Comparison of ENCODE assay signal across 22 cellular contexts in the genomic region with DNA sequence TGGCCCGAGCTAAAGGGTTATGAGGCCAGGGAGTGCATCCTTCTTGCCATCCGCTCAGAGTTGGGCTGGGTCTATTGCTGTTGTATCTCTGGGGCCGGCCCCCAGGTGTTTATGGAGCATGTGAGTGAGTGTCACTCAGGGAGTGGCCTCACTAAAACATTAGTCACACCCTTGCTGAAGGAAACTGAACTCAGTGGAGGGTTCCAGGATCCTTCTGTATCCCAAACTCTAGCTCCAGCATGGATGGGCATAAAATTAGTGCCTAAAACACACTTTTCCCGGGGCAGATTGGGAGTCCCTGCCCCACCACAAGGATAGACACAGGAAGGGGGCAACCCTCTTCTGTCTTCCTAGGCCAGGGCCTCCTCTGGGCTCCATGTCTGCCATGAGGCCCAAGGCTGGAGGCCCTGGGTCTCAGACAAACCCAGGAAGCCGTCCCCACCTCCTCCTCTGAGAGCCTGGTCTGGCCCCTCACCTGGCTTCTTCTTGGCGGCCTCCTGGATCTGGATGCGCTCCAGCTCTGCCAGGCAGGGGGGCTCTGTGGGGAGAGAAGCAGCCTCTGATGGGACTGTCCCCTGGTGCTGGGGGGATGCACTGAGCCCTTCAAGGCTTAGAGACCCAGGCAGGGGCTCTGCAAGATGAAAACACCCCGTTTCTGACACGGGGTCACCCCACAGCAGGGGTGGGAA. TPM values are rescaled to one million over a fixed set of nuclear protein-coding genes. Genes with fewer than 3 reads are reported as not detected.
DNase-seq lines count a peak whose midpoint lies in the region; ATAC-seq and TF ChIP-seq lines count a peak whose summit lies in the region.
"Had no signal": no experiment of that assay in that cellular context is flagged by ENCODE, and none has a peak within 500 bp of the region (broad histone marks: within the 10 kb centered on the region; RNA-seq: fewer than 3 reads in every experiment).

No MANE protein-coding gene starts in this region.

- intact Hi-C loops in CD4-positive, alpha-beta memory T cell (cut with micrococcal nuclease): loop anchor here (5.0 kb wide), 1 partner anchor 153 kb away; the partner anchor contains the start of genes ANAPC16 and ASCC1
- intact Hi-C loops in HCT116 (cut with micrococcal nuclease) (no loop called here), mucosa of descending colon (cut with DNase I, micrococcal nuclease) (no loop called here)

- H3K9ac ChIP-seq in HCT116 (ENCODE audit: low read length): no peak overlapping the region
- H3K9ac ChIP-seq: KMS-11 had no signal

- CTCF ChIA-PET in CD4-positive, alpha-beta memory T cell (lab: Charles Lee; ENCODE audit: partially characterized antibody): interaction anchor here (1.0 to 2.6 kb wide), 3 partner anchors 9 to 15 kb away, joined by 4 to 12 read pairs (median 5); no protein-coding TSS in a partner anchor
- CTCF ChIA-PET in HCT116 (lab: Charles Lee): interaction anchor here (0.8 to 3.0 kb wide), 2 partner anchors 15 kb away, joined by 4 to 16 read pairs; no protein-coding TSS in a partner anchor

- TF ChIP-seq POLR2A in HCT116 (IDR thresholded peaks at IDR 0.05; ENCODE audit: borderline replicate concordance, extremely low read depth, insufficient read depth, insufficient read length): no peak

- H3K9me3 ChIP-seq in CD4-positive, alpha-beta memory T cell (ENCODE audit: control insufficient read depth in 1 of 2, low read length in 2 of 2): no peaks in the 10 kb centered on the region
- H3K9me3 ChIP-seq in HCT116 (ENCODE audit: control insufficient read depth in 1 of 2, insufficient read depth in 1 of 2, low read depth in 1 of 2, low read length in 2 of 2): no peaks in the 10 kb centered on the region
- H3K9me3 ChIP-seq in mucosa of descending colon: no peaks in the 10 kb centered on the region
- H3K9me3 ChIP-seq: ascending aorta, SJCRH30, spleen had no signal

- peak overlapping the region; percentile 32 for H3K4me2 ChIP-seq in HCT116 (ENCODE audit: low read length)
- H3K4me2 ChIP-seq: KMS-11 had no signal

- peaks cover 66% of the 10 kb centered on the region for H3K36me3 ChIP-seq in CD4-positive, alpha-beta memory T cell (ENCODE audit: insufficient read depth, low read length)
- H3K36me3 ChIP-seq in HCT116 (ENCODE audit: control insufficient read depth in 1 of 2, insufficient read depth in 2 of 2, low read length in 2 of 2) (no peaks in the 10 kb centered on the region), mucosa of descending colon (ENCODE audit: low read depth) (no peaks in the 10 kb centered on the region)
- H3K36me3 ChIP-seq: ascending aorta, SJCRH30 had no signal

- TF ChIP-seq RAD21 in HCT116 (IDR thresholded peaks at IDR 0.05; ENCODE audit: low read depth): no peak

- no peak for TF ChIP-seq CTCF in HCT116 (IDR thresholded peaks at IDR 0.05 in 2 of 3, conservative IDR thresholded peaks at IDR 0.05 in 1 of 3; ENCODE audit: borderline replicate concordance in 1 of 3, insufficient read depth in 1 of 3, low read depth in 2 of 3, low read length in 2 of 3)
- TF ChIP-seq CTCF in brain (conservative IDR thresholded peaks at IDR 0.05): no peak
- TF ChIP-seq CTCF in mucosa of descending colon (IDR thresholded peaks at IDR 0.05): no peak

- H3K4me3 Mint-ChIP-seq in CD4-positive, alpha-beta memory T cell: no peak overlapping the region
- no peak overlapping the region for H3K4me3 Mint-ChIP-seq in brain

- H3K27me3 Mint-ChIP-seq in CD4-positive, alpha-beta memory T cell: no peaks in the 10 kb centered on the region
- H3K27me3 Mint-ChIP-seq in brain: peaks cover 4% of the 10 kb centered on the region

- no peaks in the 10 kb centered on the region for H3K9me2 ChIP-seq in HCT116 (ENCODE audit: insufficient read depth)

- H3K4me3 ChIP-seq in CD4-positive, alpha-beta memory T cell (ENCODE audit: low read length in 2 of 2): no peak overlapping the region
- H3K4me3 ChIP-seq in HCT116 (replicated peaks in 1 of 2; ENCODE audit: low read depth in 1 of 2, low read length in 2 of 2) (no peak overlapping the region), mucosa of descending colon (no peak overlapping the region)
- H3K4me3 ChIP-seq: ascending aorta, SJCRH30, spleen had no signal

- H3K27ac ChIP-seq in CD4-positive, alpha-beta memory T cell (ENCODE audit: low read depth, low read length): no peak overlapping the region
- H3K27ac ChIP-seq in HCT116 (ENCODE audit: low read depth, low read length): no peak overlapping the region
- H3K27ac ChIP-seq: ascending aorta, KMS-11, SJCRH30, spleen had no signal

- peaks cover 0 to 11% (median 0%) of the 10 kb centered on the region in 8 donors for H3K9me3 Mint-ChIP-seq in CD4-positive, alpha-beta memory T cell
- H3K9me3 Mint-ChIP-seq in brain: no peaks in the 10 kb centered on the region

- peaks cover 5% of the 10 kb centered on the region for H3K4me1 ChIP-seq in CD4-positive, alpha-beta memory T cell (ENCODE audit: insufficient read depth, low read length)
- H3K4me1 ChIP-seq in HCT116 (ENCODE audit: control insufficient read depth in 1 of 2, insufficient read depth in 2 of 2, low read length in 2 of 2) (peaks cover 4 to 10% of the 10 kb centered on the region in 2 experiments; a peak in 2 of 4 replicates), mucosa of descending colon (ENCODE audit: low read depth) (no peaks in the 10 kb centered on the region)
- H3K4me1 ChIP-seq: ascending aorta had no signal

- no TSS peak for BruUV-seq in HCT116 (replicated peaks; lab: Mats Ljungman, UMichigan)

- H3K27ac Mint-ChIP-seq in CD4-positive, alpha-beta memory T cell: peak overlapping the region in 5 of 7 donors; percentile 56 to 88 (median 79)
- H3K27ac Mint-ChIP-seq in brain: peak overlapping the region in 3 of 5 experiments; percentile 34 to 96 (median 91)

- H2AFZ ChIP-seq in HCT116 (ENCODE audit: low read depth, low read length, poor library complexity, severe bottlenecking): no peak overlapping the region

- H3K36me3 Mint-ChIP-seq in CD4-positive, alpha-beta memory T cell: peaks cover 32 to 78% of the 10 kb centered on the region in 2 donors
- H3K36me3 Mint-ChIP-seq in brain: peaks cover 8% of the 10 kb centered on the region

- RAD21 ChIA-PET in HCT116 (lab: Charles Lee; ENCODE audit: low non-redundant PET in 1 of 2, low total read pairs in 2 of 2, uncharacterized antibody in 2 of 2, unreplicated experiment in 2 of 2): no interaction called here

- H4K20me1 ChIP-seq in HCT116 (ENCODE audit: insufficient read depth): no peaks in the 10 kb centered on the region

- H3K27me3 ChIP-seq in CD4-positive, alpha-beta memory T cell (ENCODE audit: insufficient read depth, low read length): no peaks in the 10 kb centered on the region
- no peaks in the 10 kb centered on the region for H3K27me3 ChIP-seq in HCT116 (ENCODE audit: insufficient read depth, low read length)
- H3K27me3 ChIP-seq: ascending aorta, SJCRH30, spleen had no signal

- peaks cover 13 to 47% (median 19%) of the 10 kb centered on the region in 4 donors for H3K4me1 Mint-ChIP-seq in CD4-positive, alpha-beta memory T cell
- peaks cover 59% of the 10 kb centered on the region for H3K4me1 Mint-ChIP-seq in brain

- POLR2A ChIA-PET in CD4-positive, alpha-beta memory T cell (lab: Charles Lee; ENCODE audit: partially characterized antibody): interaction anchor here (1.1 to 22.3 kb wide), 3 partner anchors 6 to 23 kb away, joined by 3 to 329 read pairs (median 83); partner anchors contain the start of gene SPOCK2
- POLR2A ChIA-PET in HCT116 (lab: Charles Lee): no interaction called here

- no peaks in the 10 kb centered on the region for H3K79me2 ChIP-seq in HCT116 (ENCODE audit: insufficient read depth, low read length)

- peak in 2 of 5 donors; percentile 14 to 36 for DNase-seq in CD4-positive, alpha-beta memory T cell
- DNase-seq in HCT116 (ENCODE audit: low read depth, low spot score) (no peak), mucosa of descending colon (peak; percentile 69 to 83 (median 75)), superior temporal gyrus (ENCODE audit: extremely low spot score) (no peak), activated gamma-delta T cell treated with Interleukin-2 at 50 U/mL for 16 hours (no peak), NCI-H1694 treated with DMSO at 0.1 percent for 48 hours (lab: John Stamatoyannopoulos, UW) (no peak), cerebellar nuclear complex (lab: John Stamatoyannopoulos, UW) (no peak)
- DNase-seq: activated CD4-positive, alpha-beta T cell treated with anti-CD3 and anti-CD28 coated beads for 48 hours; activated T-cell treated with anti-CD3 and anti-CD28 coated beads, Interleukin-2, amount 50 U/mL, for 48 hours; cortex of kidney; erythroblast; head of caudate nucleus; kidney glomerular epithelial cell; NCI-H1417 treated with DMSO at 0.1 percent for 48 hours; NCI-H2227 treated with DMSO at 0.1 percent for 48 hours; NK-92 treated with Interleukin-12 subunit alpha and Interleukin-12 subunit beta, amount 100 ng/mL, for 24 hours; SJCRH30; T-helper 9 cell had no signal

- peak; percentile 58 for ATAC-seq in HCT116
- peak; percentile 94 for ATAC-seq in mucosa of descending colon

TF ChIP-seq in HCT116, 20 proteins besides CTCF, POLR2A, EP300 and RAD21 (continues in another document):
- no peak for TF ChIP-seq EZH2 (IDR thresholded peaks at IDR 0.05)
- no peak for TF ChIP-seq ATF3 (IDR thresholded peaks at IDR 0.05)

RNA-seq across cellular contexts. Expression of gene SPOCK2, which starts 24.5 kb away (rescaled TPM):
- total RNA-seq in CD4-positive, alpha-beta memory T cell: 100 to 1,000 TPM; 552 to 556 TPM
- 100 to 1,000 TPM; 174 to 260 TPM for polyA plus RNA-seq in CD4-positive, alpha-beta memory T cell
- total RNA-seq in HCT116 (2021; ENCODE audit: unreplicated experiment) (1.1 TPM), mucosa of descending colon (10 to 100 TPM in 1 of 3 donors, 1 to 10 TPM in 2; 3.1 to 12.3 (median 7.4) TPM)
- 0.25 and 0.57 TPM in 2 replicates for polyA plus RNA-seq in HCT116 (2012)
- 189 TPM for polyA plus RNA-seq in brain (ENCODE audit: insufficient read depth, low read depth, low replicate concordance)

Comparison
In these comparisons a context has a peak if more than half of its experiments do, and no peak if none do; other contexts are left out.
1. DNase-seq: peak in mucosa of descending colon (3 of 3); none in HCT116 (single experiment), superior temporal gyrus (single experiment), activated gamma-delta T cell treated with Interleukin-2 at 50 U/mL for 16 hours (single experiment), NCI-H1694 treated with DMSO at 0.1 percent for 48 hours (single experiment) and cerebellar nuclear complex (0 of 2).
2. RNA of gene SPOCK2, which starts 24.5 kb away (total RNA-seq): 552 to 556 TPM in CD4-positive, alpha-beta memory T cell; 3.1 to 12.3 TPM in mucosa of descending colon and 1.1 TPM in HCT116 (single experiment); every median in the first group is over 10 times any median in the second.